21 cellular contexts compared by ENCODE assay signal in the genomic region with DNA sequence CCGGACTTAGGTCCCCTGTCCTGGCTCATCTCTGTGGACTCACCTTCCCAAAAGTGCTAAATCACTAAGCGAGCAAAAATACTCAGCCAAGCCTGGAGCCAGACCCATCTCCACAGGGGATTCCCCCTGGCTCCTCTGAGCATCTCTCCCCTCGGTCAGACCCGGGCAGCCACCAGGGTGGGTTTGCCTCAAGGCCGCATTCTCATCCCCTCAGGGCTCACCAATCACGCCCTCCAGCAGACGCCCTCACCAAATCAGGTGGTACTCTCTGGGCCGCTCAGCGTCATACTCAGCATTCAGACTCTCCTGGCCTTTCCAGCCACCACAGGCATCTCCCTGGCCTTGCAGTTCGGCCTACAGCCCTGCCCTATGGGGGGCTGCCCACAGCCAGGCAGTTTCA.
"Had no signal": no experiment of that assay in that cellular context is flagged by ENCODE, and none has a peak within 500 bp of the region (broad histone marks: within the 10 kb centered on the region; RNA-seq: fewer than 3 reads in every experiment).

No MANE protein-coding gene starts in this region.

- H3K4me1 Mint-ChIP-seq: activated naive CD4-positive, alpha-beta T cell treated with anti-CD3 and anti-CD28 coated beads, Interleukin-2, amount 50 U/mL, for 24 hours; central memory CD8-positive, alpha-beta T cell had no signal

- H3K4me2 ChIP-seq: KMS-11 had no signal

- H3K36me3 Mint-ChIP-seq: activated naive CD4-positive, alpha-beta T cell treated with anti-CD3 and anti-CD28 coated beads, Interleukin-2, amount 50 U/mL, for 24 hours; brain; WTC11 had no signal

- H3K9me3 Mint-ChIP-seq: activated naive CD4-positive, alpha-beta T cell treated with anti-CD3 and anti-CD28 coated beads, Interleukin-2, amount 50 U/mL, for 24 hours; central memory CD8-positive, alpha-beta T cell had no signal

- H3K4me3 Mint-ChIP-seq: activated naive CD4-positive, alpha-beta T cell treated with anti-CD3 and anti-CD28 coated beads, Interleukin-2, amount 50 U/mL, for 24 hours; brain; central memory CD8-positive, alpha-beta T cell; T-helper 17 cell; WTC11 had no signal

- H3K27ac Mint-ChIP-seq: activated naive CD4-positive, alpha-beta T cell treated with anti-CD3 and anti-CD28 coated beads, Interleukin-2, amount 50 U/mL, for 24 hours; brain; T-helper 17 cell; WTC11 had no signal

- ATAC-seq: T-helper 17 cell, WTC11 had no signal

- H3K27ac ChIP-seq: KMS-11 had no signal

- DNase-seq: activated CD4-positive, CD25-positive, alpha-beta regulatory T cell treated with anti-CD3 and anti-CD28 coated beads, Interleukin-2, amount 50 U/mL, for 72 hours; activated T-cell treated with anti-CD3 and anti-CD28 coated beads for 4 hours; activated T-cell treated with anti-CD3 and anti-CD28 coated beads, Interleukin-2, amount 50 U/mL, for 48 hours; amygdala; MV-4-11; NCI-H1105; NCI-H1436; NCI-H1694 treated with DMSO at 0.1 percent for 48 hours; NCI-H2029 treated with DMSO at 0.1 percent for 48 hours; NCI-H345; NCI-H510A; NCI-H526 treated with DMSO at 0.1 percent for 48 hours; NCI-H82; SIG-M5; T-helper 17 cell; T-helper 9 cell had no signal
